ENCODE assay signal across 1 cellular context in the genomic region with DNA sequence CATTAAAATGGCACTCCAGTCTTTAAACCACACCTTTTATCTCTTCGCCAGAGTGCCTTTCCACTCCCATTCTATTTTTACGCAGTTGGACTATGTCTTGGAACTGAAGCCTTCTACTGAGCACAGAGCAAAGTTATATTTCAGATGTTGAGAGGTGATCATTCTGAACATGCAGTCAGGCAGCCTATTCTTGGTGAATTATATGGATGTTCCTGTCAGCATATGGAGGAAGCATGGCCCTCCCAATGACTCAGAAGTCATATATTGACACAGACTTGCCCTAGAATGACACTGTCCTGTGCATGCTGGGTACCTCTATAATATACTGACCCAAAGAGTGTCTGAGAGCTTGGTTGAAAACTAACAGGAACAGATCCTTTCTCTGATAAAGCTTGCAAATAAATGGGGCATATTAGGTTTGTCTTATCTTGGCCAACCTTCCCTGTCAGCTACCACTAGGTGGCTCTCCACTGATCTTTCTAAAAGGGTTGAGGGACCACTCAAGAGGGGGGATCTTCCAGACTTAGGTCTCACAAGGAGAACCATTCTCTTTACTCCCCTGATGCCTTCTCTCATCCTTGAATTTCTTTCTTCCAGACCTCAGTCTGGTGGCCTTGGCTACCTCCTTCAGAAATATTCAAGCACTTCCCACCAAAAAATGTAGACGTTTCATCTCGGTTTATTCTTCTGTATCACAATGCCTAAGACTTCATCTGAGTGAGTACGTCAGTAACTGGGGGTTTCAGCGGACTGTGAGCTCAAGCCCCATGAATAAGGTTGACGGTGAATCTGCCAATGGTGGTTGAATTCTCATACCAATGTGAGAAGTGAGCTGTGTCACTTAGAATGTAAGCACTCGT.
TF ChIP-seq lines count a peak whose summit lies in the region.

No MANE protein-coding gene starts in this region.

TF ChIP-seq in K562, 482 proteins besides CTCF, POLR2A, EP300 and RAD21 (continued from another document and continues in another):
- peak; percentile 96 for TF ChIP-seq DMBX1 (CRISPR knock-in tag; IDR thresholded peaks at IDR 0.05; ENCODE audit: borderline replicate concordance)
- no peak for TF ChIP-seq U2AF2 (optimal IDR thresholded peaks at IDR 0.05; ENCODE audit: low read depth, low read length)
- TF ChIP-seq, protein P1, sequence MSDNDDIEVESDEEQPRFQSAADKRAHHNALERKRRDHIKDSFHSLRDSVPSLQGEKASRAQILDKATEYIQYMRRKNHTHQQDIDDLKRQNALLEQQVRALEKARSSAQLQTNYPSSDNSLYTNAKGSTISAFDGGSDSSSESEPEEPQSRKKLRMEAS (CRISPR knock-in tag; IDR thresholded peaks at IDR 0.05), result 0 out of 2 replicates have a peak, but pooled peaks have one; percentile 34
- TF ChIP-seq ZNF57 (CRISPR knock-in tag; IDR thresholded peaks at IDR 0.05), result no peak
- TF ChIP-seq, protein P2, sequence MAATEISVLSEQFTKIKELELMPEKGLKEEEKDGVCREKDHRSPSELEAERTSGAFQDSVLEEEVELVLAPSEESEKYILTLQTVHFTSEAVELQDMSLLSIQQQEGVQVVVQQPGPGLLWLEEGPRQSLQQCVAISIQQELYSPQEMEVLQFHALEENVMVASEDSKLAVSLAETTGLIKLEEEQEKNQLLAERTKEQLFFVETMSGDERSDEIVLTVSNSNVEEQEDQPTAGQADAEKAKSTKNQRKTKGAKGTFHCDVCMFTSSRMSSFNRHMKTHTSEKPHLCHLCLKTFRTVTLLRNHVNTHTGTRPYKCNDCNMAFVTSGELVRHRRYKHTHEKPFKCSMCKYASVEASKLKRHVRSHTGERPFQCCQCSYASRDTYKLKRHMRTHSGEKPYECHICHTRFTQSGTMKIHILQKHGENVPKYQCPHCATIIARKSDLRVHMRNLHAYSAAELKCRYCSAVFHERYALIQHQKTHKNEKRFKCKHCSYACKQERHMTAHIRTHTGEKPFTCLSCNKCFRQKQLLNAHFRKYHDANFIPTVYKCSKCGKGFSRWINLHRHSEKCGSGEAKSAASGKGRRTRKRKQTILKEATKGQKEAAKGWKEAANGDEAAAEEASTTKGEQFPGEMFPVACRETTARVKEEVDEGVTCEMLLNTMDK (IDR thresholded peaks at IDR 0.05; ENCODE audit: borderline replicate concordance, insufficient read depth, low read depth, low read length, poor library complexity, severe bottlenecking), result peak; percentile 50
- peak; percentile 1; the same call in 1 of the 2 replicates for TF ChIP-seq STAT5A (IDR thresholded peaks at IDR 0.05; ENCODE audit: borderline replicate concordance, low read length)
- TF ChIP-seq, protein P3, sequence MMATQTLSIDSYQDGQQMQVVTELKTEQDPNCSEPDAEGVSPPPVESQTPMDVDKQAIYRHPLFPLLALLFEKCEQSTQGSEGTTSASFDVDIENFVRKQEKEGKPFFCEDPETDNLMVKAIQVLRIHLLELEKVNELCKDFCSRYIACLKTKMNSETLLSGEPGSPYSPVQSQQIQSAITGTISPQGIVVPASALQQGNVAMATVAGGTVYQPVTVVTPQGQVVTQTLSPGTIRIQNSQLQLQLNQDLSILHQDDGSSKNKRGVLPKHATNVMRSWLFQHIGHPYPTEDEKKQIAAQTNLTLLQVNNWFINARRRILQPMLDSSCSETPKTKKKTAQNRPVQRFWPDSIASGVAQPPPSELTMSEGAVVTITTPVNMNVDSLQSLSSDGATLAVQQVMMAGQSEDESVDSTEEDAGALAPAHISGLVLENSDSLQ (IDR thresholded peaks at IDR 0.05), result peak; percentile 54; the same call in 1 of the 2 replicates
- peak; percentile 77 for TF ChIP-seq PTRF (tag; IDR thresholded peaks at IDR 0.05)
- TF ChIP-seq, protein P4, sequence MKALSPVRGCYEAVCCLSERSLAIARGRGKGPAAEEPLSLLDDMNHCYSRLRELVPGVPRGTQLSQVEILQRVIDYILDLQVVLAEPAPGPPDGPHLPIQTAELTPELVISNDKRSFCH (CRISPR knock-in tag; IDR thresholded peaks at IDR 0.05), result peak; percentile 78; the same call in 1 of the 2 replicates
- TF ChIP-seq, protein P4 (tag; IDR thresholded peaks at IDR 0.05), result peak; percentile 94
- 0 out of 2 replicates have a peak, but pooled peaks have one; percentile 39 for TF ChIP-seq SMC3 (conservative IDR thresholded peaks at IDR 0.05; ENCODE audit: insufficient read depth, low read depth, low read length)
- no peak for TF ChIP-seq ZNF77 (CRISPR knock-in tag; IDR thresholded peaks at IDR 0.05)
- TF ChIP-seq, protein P5, sequence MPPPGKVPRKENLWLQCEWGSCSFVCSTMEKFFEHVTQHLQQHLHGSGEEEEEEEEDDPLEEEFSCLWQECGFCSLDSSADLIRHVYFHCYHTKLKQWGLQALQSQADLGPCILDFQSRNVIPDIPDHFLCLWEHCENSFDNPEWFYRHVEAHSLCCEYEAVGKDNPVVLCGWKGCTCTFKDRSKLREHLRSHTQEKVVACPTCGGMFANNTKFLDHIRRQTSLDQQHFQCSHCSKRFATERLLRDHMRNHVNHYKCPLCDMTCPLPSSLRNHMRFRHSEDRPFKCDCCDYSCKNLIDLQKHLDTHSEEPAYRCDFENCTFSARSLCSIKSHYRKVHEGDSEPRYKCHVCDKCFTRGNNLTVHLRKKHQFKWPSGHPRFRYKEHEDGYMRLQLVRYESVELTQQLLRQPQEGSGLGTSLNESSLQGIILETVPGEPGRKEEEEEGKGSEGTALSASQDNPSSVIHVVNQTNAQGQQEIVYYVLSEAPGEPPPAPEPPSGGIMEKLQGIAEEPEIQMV (tag; conservative IDR thresholded peaks at IDR 0.05; ENCODE audit: low read depth), result peak; percentile 32; the same call in 1 of the 2 replicates
- TF ChIP-seq, protein P6, sequence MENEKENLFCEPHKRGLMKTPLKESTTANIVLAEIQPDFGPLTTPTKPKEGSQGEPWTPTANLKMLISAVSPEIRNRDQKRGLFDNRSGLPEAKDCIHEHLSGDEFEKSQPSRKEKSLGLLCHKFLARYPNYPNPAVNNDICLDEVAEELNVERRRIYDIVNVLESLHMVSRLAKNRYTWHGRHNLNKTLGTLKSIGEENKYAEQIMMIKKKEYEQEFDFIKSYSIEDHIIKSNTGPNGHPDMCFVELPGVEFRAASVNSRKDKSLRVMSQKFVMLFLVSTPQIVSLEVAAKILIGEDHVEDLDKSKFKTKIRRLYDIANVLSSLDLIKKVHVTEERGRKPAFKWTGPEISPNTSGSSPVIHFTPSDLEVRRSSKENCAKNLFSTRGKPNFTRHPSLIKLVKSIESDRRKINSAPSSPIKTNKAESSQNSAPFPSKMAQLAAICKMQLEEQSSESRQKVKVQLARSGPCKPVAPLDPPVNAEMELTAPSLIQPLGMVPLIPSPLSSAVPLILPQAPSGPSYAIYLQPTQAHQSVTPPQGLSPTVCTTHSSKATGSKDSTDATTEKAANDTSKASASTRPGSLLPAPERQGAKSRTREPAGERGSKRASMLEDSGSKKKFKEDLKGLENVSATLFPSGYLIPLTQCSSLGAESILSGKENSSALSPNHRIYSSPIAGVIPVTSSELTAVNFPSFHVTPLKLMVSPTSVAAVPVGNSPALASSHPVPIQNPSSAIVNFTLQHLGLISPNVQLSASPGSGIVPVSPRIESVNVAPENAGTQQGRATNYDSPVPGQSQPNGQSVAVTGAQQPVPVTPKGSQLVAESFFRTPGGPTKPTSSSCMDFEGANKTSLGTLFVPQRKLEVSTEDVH (IDR thresholded peaks at IDR 0.05; ENCODE audit: low read depth, partially characterized antibody), result peak; percentile 23
- peak; percentile 90 for TF ChIP-seq ZBTB7A (IDR thresholded peaks at IDR 0.05; ENCODE audit: borderline replicate concordance, control insufficient read depth, low read depth, low read length)
- peak; percentile 29 for TF ChIP-seq DPF2 (IDR thresholded peaks at IDR 0.05)
- TF ChIP-seq CBX3 (IDR thresholded peaks at IDR 0.05; ENCODE audit: borderline replicate concordance in 1 of 2, low read length in 2 of 2), result peak in 1 of 2 experiments; percentile 38; a peak in 1 of 3 replicates
- peak; percentile 73; the same call in 1 of the 2 replicates for TF ChIP-seq GATA2 (CRISPR knock-in tag; IDR thresholded peaks at IDR 0.05)
- TF ChIP-seq JUND (IDR thresholded peaks at IDR 0.05; ENCODE audit: borderline replicate concordance, low read depth, low read length), result peak; percentile 63; the same call in 1 of the 2 replicates
- TF ChIP-seq JUND (tag; IDR thresholded peaks at IDR 0.05; ENCODE audit: borderline replicate concordance, low read depth, low read length), result peak; percentile 79; the same call in 2 of the 3 replicates
- TF ChIP-seq NFXL1 (CRISPR knock-in tag; IDR thresholded peaks at IDR 0.05), result 0 out of 2 replicates have a peak, but pooled peaks have one; percentile 15
- TF ChIP-seq, protein P7, sequence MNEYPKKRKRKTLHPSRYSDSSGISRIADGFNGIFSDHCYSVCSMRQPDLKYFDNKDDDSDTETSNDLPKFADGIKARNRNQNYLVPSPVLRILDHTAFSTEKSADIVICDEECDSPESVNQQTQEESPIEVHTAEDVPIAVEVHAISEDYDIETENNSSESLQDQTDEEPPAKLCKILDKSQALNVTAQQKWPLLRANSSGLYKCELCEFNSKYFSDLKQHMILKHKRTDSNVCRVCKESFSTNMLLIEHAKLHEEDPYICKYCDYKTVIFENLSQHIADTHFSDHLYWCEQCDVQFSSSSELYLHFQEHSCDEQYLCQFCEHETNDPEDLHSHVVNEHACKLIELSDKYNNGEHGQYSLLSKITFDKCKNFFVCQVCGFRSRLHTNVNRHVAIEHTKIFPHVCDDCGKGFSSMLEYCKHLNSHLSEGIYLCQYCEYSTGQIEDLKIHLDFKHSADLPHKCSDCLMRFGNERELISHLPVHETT (CRISPR knock-in tag; conservative IDR thresholded peaks at IDR 0.05 in 1 of 2, IDR thresholded peaks at IDR 0.05 in 1 of 2), result peak in 1 of 2 experiments; percentile 55; a peak in 1 of 4 replicates
- no peak for TF ChIP-seq NR2C1 (IDR thresholded peaks at IDR 0.05)
- TF ChIP-seq NR2C1 (tag; IDR thresholded peaks at IDR 0.05), result peak; percentile 79
- TF ChIP-seq BRD9 (IDR thresholded peaks at IDR 0.05; ENCODE audit: low read depth, partially characterized antibody), result peak; percentile 87
- TF ChIP-seq KLF13 (tag; IDR thresholded peaks at IDR 0.05; ENCODE audit: borderline replicate concordance, low read depth), result 0 out of 2 replicates have a peak, but pooled peaks have one; percentile 26
- no peak for TF ChIP-seq TAF1 (IDR thresholded peaks at IDR 0.05; ENCODE audit: control insufficient read depth, extremely low read depth, insufficient read depth, low read length, severe bottlenecking)
- no peak for TF ChIP-seq NFIC (IDR thresholded peaks at IDR 0.05)
- TF ChIP-seq YY1 (IDR thresholded peaks at IDR 0.05; ENCODE audit: borderline replicate concordance in 1 of 3, control insufficient read depth in 1 of 3, extremely low read depth in 1 of 3, insufficient read depth in 3 of 3, insufficient read length in 1 of 3, insufficient replicate concordance in 2 of 3, low read depth in 1 of 3, low read length in 2 of 3), result peak in 1 of 3 experiments; percentile 36
- TF ChIP-seq HSF4 (CRISPR knock-in tag; IDR thresholded peaks at IDR 0.05; ENCODE audit: borderline replicate concordance), result peak; percentile 74; the same call in 1 of the 2 replicates
- 0 out of 2 replicates have a peak, but pooled peaks have one; percentile 50 for TF ChIP-seq ZNF584 (CRISPR knock-in tag; IDR thresholded peaks at IDR 0.05; ENCODE audit: low read depth)
- no peak for TF ChIP-seq ZC3H4 (CRISPR knock-in tag; IDR thresholded peaks at IDR 0.05; ENCODE audit: borderline replicate concordance)
- peak; percentile 62; the same call in 1 of the 2 replicates for TF ChIP-seq GTF2A2 (tag; IDR thresholded peaks at IDR 0.05)
- no peak for TF ChIP-seq NCOR1 (IDR thresholded peaks at IDR 0.05)
- TF ChIP-seq RCOR1 (IDR thresholded peaks at IDR 0.05; ENCODE audit: borderline replicate concordance in 1 of 2, low read depth in 2 of 2, low read length in 2 of 2), result peak in 1 of 2 experiments; percentile 15; a peak in 1 of 4 replicates
- TF ChIP-seq, protein P8, sequence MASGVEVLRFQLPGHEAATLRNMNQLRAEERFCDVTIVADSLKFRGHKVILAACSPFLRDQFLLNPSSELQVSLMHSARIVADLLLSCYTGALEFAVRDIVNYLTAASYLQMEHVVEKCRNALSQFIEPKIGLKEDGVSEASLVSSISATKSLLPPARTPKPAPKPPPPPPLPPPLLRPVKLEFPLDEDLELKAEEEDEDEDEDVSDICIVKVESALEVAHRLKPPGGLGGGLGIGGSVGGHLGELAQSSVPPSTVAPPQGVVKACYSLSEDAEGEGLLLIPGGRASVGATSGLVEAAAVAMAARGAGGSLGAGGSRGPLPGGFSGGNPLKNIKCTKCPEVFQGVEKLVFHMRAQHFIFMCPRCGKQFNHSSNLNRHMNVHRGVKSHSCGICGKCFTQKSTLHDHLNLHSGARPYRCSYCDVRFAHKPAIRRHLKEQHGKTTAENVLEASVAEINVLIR (CRISPR knock-in tag; IDR thresholded peaks at IDR 0.05), result no peak
- TF ChIP-seq ZNF274 (IDR thresholded peaks at IDR 0.05; ENCODE audit: borderline replicate concordance, low read depth, low read length), result no peak
- peak; percentile 68 for TF ChIP-seq PTTG1 (tag; IDR thresholded peaks at IDR 0.05; ENCODE audit: low read depth)
- peak; percentile 64 for TF ChIP-seq ETV1 (tag; conservative IDR thresholded peaks at IDR 0.05; ENCODE audit: low read depth)
- TF ChIP-seq MTA1 (IDR thresholded peaks at IDR 0.05; ENCODE audit: borderline replicate concordance), result 0 out of 2 replicates have a peak, but pooled peaks have one; percentile 9
- peak; percentile 50; the same call in 1 of the 2 replicates for TF ChIP-seq PHF21A (IDR thresholded peaks at IDR 0.05; ENCODE audit: borderline replicate concordance, low read depth)
- peak; percentile 72 for TF ChIP-seq FOSL1 (tag; conservative IDR thresholded peaks at IDR 0.05)
- TF ChIP-seq BCOR (IDR thresholded peaks at IDR 0.05), result peak; percentile 11; the same call in 1 of the 2 replicates
- TF ChIP-seq, protein P9, sequence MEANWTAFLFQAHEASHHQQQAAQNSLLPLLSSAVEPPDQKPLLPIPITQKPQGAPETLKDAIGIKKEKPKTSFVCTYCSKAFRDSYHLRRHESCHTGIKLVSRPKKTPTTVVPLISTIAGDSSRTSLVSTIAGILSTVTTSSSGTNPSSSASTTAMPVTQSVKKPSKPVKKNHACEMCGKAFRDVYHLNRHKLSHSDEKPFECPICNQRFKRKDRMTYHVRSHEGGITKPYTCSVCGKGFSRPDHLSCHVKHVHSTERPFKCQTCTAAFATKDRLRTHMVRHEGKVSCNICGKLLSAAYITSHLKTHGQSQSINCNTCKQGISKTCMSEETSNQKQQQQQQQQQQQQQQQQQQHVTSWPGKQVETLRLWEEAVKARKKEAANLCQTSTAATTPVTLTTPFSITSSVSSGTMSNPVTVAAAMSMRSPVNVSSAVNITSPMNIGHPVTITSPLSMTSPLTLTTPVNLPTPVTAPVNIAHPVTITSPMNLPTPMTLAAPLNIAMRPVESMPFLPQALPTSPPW (CRISPR knock-in tag; IDR thresholded peaks at IDR 0.05), result peak; percentile 42
- peak; percentile 64; the same call in 1 of the 2 replicates for TF ChIP-seq BACH1 (tag; IDR thresholded peaks at IDR 0.05)
- no peak for TF ChIP-seq EP400 (IDR thresholded peaks at IDR 0.05)
- 0 out of 4 replicates have a peak, but pooled peaks of 1 of the 2 experiments have one; percentile 38 for TF ChIP-seq SRF (CRISPR knock-in tag; IDR thresholded peaks at IDR 0.05)
